In the genomic region with DNA sequence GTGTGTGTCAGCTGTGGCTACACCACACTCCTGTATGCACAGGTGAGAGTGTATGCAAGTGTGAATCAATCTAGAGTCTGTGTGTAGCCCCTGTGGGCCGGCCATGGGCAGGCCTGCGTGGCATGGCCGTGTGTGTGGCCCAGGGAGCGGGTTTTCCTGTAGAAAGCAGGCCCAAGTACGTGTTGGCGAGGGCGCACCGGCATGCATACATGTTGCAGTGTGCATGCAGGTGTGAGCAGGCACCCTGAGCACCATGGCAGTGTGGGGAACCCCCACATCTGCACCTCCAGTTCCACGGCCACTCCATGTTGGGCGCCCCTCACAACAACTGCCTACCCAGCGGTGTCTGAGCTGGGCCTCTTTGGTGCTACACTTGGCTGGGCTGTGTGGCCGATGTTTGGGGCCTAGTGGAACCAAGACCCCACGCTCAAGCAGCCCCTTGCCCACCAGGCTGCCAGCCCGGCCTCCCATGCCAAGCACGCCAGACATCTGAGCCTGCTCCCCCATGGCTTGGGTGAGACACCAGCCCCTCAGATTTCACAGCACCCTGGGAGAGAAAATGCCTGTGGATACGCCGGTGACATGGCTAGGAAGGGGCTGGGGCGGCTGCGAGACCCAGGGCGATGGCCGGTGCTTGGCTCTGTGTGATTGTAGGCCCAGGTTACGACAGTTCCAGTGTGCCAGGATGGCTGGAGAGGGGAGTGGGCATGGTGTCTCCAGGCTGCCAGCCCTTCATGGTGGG, we compare ENCODE assay signal across 10 cellular contexts. TPM values are rescaled to one million over a fixed set of nuclear protein-coding genes. Genes with fewer than 3 reads are reported as not detected.
DNase-seq lines count a peak whose midpoint lies in the region; ATAC-seq and TF ChIP-seq lines count a peak whose summit lies in the region.
"Had no signal": no experiment of that assay in that cellular context is flagged by ENCODE, and none has a peak within 500 bp of the region (broad histone marks: within the 10 kb centered on the region; RNA-seq: fewer than 3 reads in every experiment).

No MANE protein-coding gene starts in this region.

- H3K4me3 Mint-ChIP-seq in activated T-cell treated with anti-CD3 and anti-CD28 coated beads, Interleukin-2, amount 50 U/mL, for 24 hours: peak overlapping the region; percentile 63

- H3K27me3 Mint-ChIP-seq in activated T-cell treated with anti-CD3 and anti-CD28 coated beads, Interleukin-2, amount 50 U/mL, for 24 hours: peaks cover 16% of the 10 kb centered on the region

- H2AK5ac ChIP-seq in mesenchymal stem cell (ENCODE audit: low read length, severe bottlenecking): no peak overlapping the region

- H3K27ac ChIP-seq in mesenchymal stem cell (ENCODE audit: low read length, poor library complexity, severe bottlenecking): no peak overlapping the region
- peak overlapping the region; percentile 88 to 99 for H3K27ac ChIP-seq in tibial artery

- H3K9ac ChIP-seq in mesenchymal stem cell (ENCODE audit: low read length): peak overlapping the region; percentile 95

- H3K18ac ChIP-seq in mesenchymal stem cell (ENCODE audit: low read depth in 1 of 2, low read length in 2 of 2): no peak overlapping the region

- H3K9me3 ChIP-seq in mesenchymal stem cell (ENCODE audit: control insufficient read depth, low read length): no peaks in the 10 kb centered on the region
- no peaks in the 10 kb centered on the region for H3K9me3 ChIP-seq in tibial artery

- peak overlapping the region; percentile 29 for H4K8ac ChIP-seq in mesenchymal stem cell (ENCODE audit: low read length)

- H3K23ac ChIP-seq in mesenchymal stem cell (ENCODE audit: low read length in 2 of 2): peak overlapping the region in 1 of 2 experiments; percentile 43

- H2BK15ac ChIP-seq in mesenchymal stem cell (ENCODE audit: low read depth, poor library complexity, severe bottlenecking): no peak overlapping the region

- H3K4me1 ChIP-seq in mesenchymal stem cell (ENCODE audit: control insufficient read depth, insufficient read depth, low read depth, low read length) (peaks cover 19% of the 10 kb centered on the region), tibial artery (peaks cover 0 to 62% (median 56%) of the 10 kb centered on the region in 4 donors)

- no peak overlapping the region for H2BK12ac ChIP-seq in mesenchymal stem cell (ENCODE audit: low read length in 2 of 2)

- H3K14ac ChIP-seq in mesenchymal stem cell (ENCODE audit: low read length in 2 of 2): peak overlapping the region in 1 of 2 experiments; percentile 85

- H3K4me2 ChIP-seq in mesenchymal stem cell (ENCODE audit: low read length, poor library complexity, severe bottlenecking): no peak overlapping the region

- H3K27ac Mint-ChIP-seq in activated T-cell treated with anti-CD3 and anti-CD28 coated beads, Interleukin-2, amount 50 U/mL, for 24 hours: no peak overlapping the region

- intact Hi-C loops in tibial artery (cut with DNase I; ENCODE audit: low total_unique reads): loop anchor here (5.0 kb wide), 2 partner anchors 40 to 65 kb away; no protein-coding TSS in a partner anchor

- no peaks in the 10 kb centered on the region for H3K79me1 ChIP-seq in mesenchymal stem cell (replicated peaks; ENCODE audit: low read length, poor library complexity, severe bottlenecking)

- TF ChIP-seq CTCF in astrocyte of the spinal cord (IDR thresholded peaks at IDR 0.05; ENCODE audit: low read depth, low read length) (no peak), tibial artery (IDR thresholded peaks at IDR 0.05) (no peak)

- peaks cover 11% of the 10 kb centered on the region for H3K4me1 Mint-ChIP-seq in activated T-cell treated with anti-CD3 and anti-CD28 coated beads, Interleukin-2, amount 50 U/mL, for 24 hours (ENCODE audit: low read depth)

- peaks cover 11 to 16% of the 10 kb centered on the region in 2 experiments for H3K36me3 ChIP-seq in mesenchymal stem cell (ENCODE audit: control insufficient read depth in 1 of 2, insufficient read depth in 2 of 2, low read depth in 1 of 2, low read length in 2 of 2)
- H3K36me3 ChIP-seq in tibial artery: peaks cover 0 to 12% (median 0%) of the 10 kb centered on the region in 3 donors

- no peak overlapping the region for H2AFZ ChIP-seq in mesenchymal stem cell (ENCODE audit: low read depth, low read length)

- 96% methylated on average over 22 of the region's 22 CpGs for WGBS in mesenchymal stem cell

- H2BK5ac ChIP-seq in mesenchymal stem cell (ENCODE audit: low read depth, low read length, poor library complexity, severe bottlenecking): no peak overlapping the region

- no peak overlapping the region for H2BK120ac ChIP-seq in mesenchymal stem cell (ENCODE audit: low read depth, low read length)

- H3K4ac ChIP-seq in mesenchymal stem cell (ENCODE audit: low read depth in 1 of 2, low read length in 2 of 2): no peak overlapping the region

- ATAC-seq in HG02571 (IDR thresholded peaks at IDR 0.05; ENCODE audit: unreplicated experiment): no peak

- in situ Hi-C loops in astrocyte of the spinal cord (cut with HindIII; ENCODE audit: low sequenced_read_pairs): no loop called here

- DNase-seq in activated T-cell treated with anti-CD3 and anti-CD28 coated beads, Interleukin-2, amount 50 U/mL, for 24 hours: no peak
- DNase-seq in activated T-cell treated with anti-CD3 and anti-CD28 coated beads, Interleukin-2, amount 50 U/mL, for 48 hours: no peak
- DNase-seq in astrocyte of the spinal cord (ENCODE audit: low read depth, low spot score) (no peak), mesenchymal stem cell (no peak), tibial artery (no peak), C1 segment of cervical spinal cord (lab: John Stamatoyannopoulos, UW) (no peak)
- DNase-seq in effector CD4-positive, alpha-beta T cell: no peak
- DNase-seq: central memory CD4-positive, alpha-beta T cell; NCI-H2171 treated with DMSO at 0.1 percent for 48 hours had no signal

- peaks cover 2% of the 10 kb centered on the region for H3K36me3 Mint-ChIP-seq in activated T-cell treated with anti-CD3 and anti-CD28 coated beads, Interleukin-2, amount 50 U/mL, for 24 hours (ENCODE audit: low read depth)

- peaks cover 0 to 32% of the 10 kb centered on the region in 2 experiments for H3K27me3 ChIP-seq in mesenchymal stem cell (ENCODE audit: control insufficient read depth in 1 of 2, insufficient read depth in 1 of 2, low read length in 2 of 2)
- no peaks in the 10 kb centered on the region for H3K27me3 ChIP-seq in tibial artery

- H3K4me3 ChIP-seq in astrocyte of the spinal cord (ENCODE audit: low read depth, low read length): peak overlapping the region; percentile 78
- peak overlapping the region in 1 of 2 experiments; percentile 91 for H3K4me3 ChIP-seq in mesenchymal stem cell (ENCODE audit: insufficient read depth in 1 of 2, low read depth in 1 of 2, low read length in 2 of 2)
- H3K4me3 ChIP-seq in tibial artery: peak overlapping the region; percentile 67 to 85

- no peak overlapping the region for H4K91ac ChIP-seq in mesenchymal stem cell (ENCODE audit: low read length)

- no peaks in the 10 kb centered on the region for H3K9me3 Mint-ChIP-seq in activated T-cell treated with anti-CD3 and anti-CD28 coated beads, Interleukin-2, amount 50 U/mL, for 24 hours

RNA-seq across cellular contexts. Expression of gene NFIX, which starts 2.1 kb away (rescaled TPM):
- polyA plus RNA-seq in mesenchymal stem cell (2013, experiment 1 of 2): 4.6 TPM
- 4.6 TPM for polyA plus RNA-seq in mesenchymal stem cell (2013, experiment 2 of 2)

RNA-seq across cellular contexts. Expression of gene DAND5, which starts 28.0 kb away (rescaled TPM):
- polyA plus RNA-seq in mesenchymal stem cell (2013, experiment 1 of 2): 0.01 TPM
- polyA plus RNA-seq in mesenchymal stem cell (2013, experiment 2 of 2): not detected

RNA-seq across cellular contexts. Expression of gene GADD45GIP1, which starts 40.4 kb away (rescaled TPM):
- polyA plus RNA-seq in mesenchymal stem cell (2013, experiment 1 of 2): 47.1 TPM
- 47.3 TPM for polyA plus RNA-seq in mesenchymal stem cell (2013, experiment 2 of 2)

RNA-seq across cellular contexts. Expression of gene RAD23A, which starts 51.7 kb away (rescaled TPM):
- polyA plus RNA-seq in mesenchymal stem cell (2013, experiment 1 of 2): 112 TPM
- polyA plus RNA-seq in mesenchymal stem cell (2013, experiment 2 of 2): 113 TPM

RNA-seq across cellular contexts. Expression of gene CALR, which starts 59.0 kb away (rescaled TPM):
- polyA plus RNA-seq in mesenchymal stem cell (2013, experiment 1 of 2): 1,694 TPM
- polyA plus RNA-seq in mesenchymal stem cell (2013, experiment 2 of 2): 1,663 TPM
